In the genomic region with DNA sequence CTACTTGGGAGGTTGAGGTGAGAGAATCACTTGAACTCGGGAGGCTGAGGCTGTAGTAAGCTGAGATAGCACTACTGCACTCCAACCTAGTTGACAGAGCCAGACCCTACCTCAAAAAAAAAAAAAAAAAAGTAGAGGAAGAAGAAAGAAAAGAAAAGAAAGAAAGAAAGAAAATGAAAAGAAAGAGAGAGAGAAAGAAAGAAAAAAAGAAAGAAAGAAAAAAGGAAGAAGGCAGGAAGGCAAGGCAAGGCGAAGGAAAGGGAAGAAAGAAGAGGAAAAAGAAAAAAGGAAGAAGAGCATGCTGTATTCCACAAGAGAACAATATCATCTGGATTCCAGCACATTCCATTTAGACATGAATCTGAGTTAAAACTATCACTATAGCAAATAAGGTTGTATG, we compare ENCODE assay signal across 2 cellular contexts.
TF ChIP-seq lines count a peak whose summit lies in the region.

No MANE protein-coding gene starts in this region.

TF ChIP-seq in HEK293, 187 proteins besides CTCF, POLR2A, EP300 and RAD21:
- TF ChIP-seq ZNF366 (tag by site-specific recombination; conservative IDR thresholded peaks at IDR 0.05) (peak; percentile 50), ZFP37 (tag by site-specific recombination; IDR thresholded peaks at IDR 0.05) (no peak), ZNF416 (tag by site-specific recombination; IDR thresholded peaks at IDR 0.05) (no peak)

TF ChIP-seq in H1, 55 proteins besides CTCF, POLR2A, EP300 and RAD21:
- TF ChIP-seq EZH2 (IDR thresholded peaks at IDR 0.05; ENCODE audit: low read depth, low read length, severe bottlenecking) (no peak), BCL11A (IDR thresholded peaks at IDR 0.05; ENCODE audit: low read depth in 2 of 2, low read length in 2 of 2) (no peak), KDM4A (IDR thresholded peaks at IDR 0.05; ENCODE audit: low read depth, low read length, severe bottlenecking) (no peak), CHD1 (IDR thresholded peaks at IDR 0.05; ENCODE audit: low read depth, low read length) (no peak), SAP30 (IDR thresholded peaks at IDR 0.05; ENCODE audit: insufficient read depth, insufficient replicate concordance, low read length) (no peak), NANOG (IDR thresholded peaks at IDR 0.05; ENCODE audit: insufficient read depth, low read depth, low read length, poor library complexity, severe bottlenecking) (no peak), CHD2 (IDR thresholded peaks at IDR 0.05; ENCODE audit: low read length) (no peak), JUN (IDR thresholded peaks at IDR 0.05; ENCODE audit: low read depth, low read length) (no peak), KDM1A (IDR thresholded peaks at IDR 0.05; ENCODE audit: borderline replicate concordance, low read length) (no peak), CTBP2 (IDR thresholded peaks at IDR 0.05; ENCODE audit: borderline replicate concordance, insufficient read depth, insufficient read length, low read length) (no peak), TCF12 (IDR thresholded peaks at IDR 0.05; ENCODE audit: low read depth, low read length) (no peak), YY1 (IDR thresholded peaks at IDR 0.05; ENCODE audit: low read depth, low read length) (no peak)
- TF ChIP-seq, protein P1, sequence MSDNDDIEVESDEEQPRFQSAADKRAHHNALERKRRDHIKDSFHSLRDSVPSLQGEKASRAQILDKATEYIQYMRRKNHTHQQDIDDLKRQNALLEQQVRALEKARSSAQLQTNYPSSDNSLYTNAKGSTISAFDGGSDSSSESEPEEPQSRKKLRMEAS (IDR thresholded peaks at IDR 0.05) = no peak
